18 cellular contexts compared by ENCODE assay signal in the genomic region with DNA sequence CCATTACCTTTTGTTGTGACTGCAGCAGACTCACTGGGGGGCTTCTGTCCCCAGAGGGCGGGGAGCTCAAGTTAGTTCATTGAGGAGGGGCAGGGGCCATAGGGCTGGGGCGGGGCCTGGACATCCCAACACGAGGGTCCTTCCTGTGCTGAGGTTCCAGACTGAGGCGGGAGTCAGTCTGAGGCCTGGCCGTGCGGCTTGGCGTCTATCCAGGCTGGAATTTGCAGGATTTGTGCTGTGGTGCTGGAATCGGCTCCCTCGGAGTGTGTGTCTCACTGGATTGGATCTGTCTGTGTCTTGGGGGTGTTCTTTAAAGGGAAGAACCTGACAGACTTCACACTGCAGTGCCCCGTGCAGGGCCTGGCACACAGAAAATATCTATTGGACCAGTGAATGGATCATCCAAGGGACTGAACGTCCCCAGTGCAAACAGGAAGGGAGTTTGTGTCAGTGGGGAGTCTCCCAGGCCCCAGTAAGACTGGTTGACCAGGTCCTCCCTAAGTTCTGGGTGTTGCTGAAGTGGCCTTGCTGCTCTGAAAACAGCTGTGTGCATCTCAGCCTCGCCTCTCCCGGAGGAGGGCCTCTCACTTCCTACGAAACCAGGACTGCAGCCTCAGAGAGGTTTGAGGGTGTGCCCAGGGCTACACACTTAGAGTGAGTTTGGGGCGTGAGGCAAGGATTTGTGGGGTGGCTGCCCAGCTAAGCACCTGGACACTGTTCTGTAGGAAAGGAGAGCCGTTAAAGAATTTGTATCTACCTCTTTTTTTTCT. TPM values are rescaled to one million over a fixed set of nuclear protein-coding genes. Genes with fewer than 3 reads are reported as not detected.
A peak's percentile ranks its signal among the peaks of the same experiment; 100 is the strongest.
DNase-seq lines count a peak whose midpoint lies in the region; ATAC-seq lines count a peak whose summit lies in the region.
"Had no signal": no experiment of that assay in that cellular context is flagged by ENCODE, and none has a peak within 500 bp of the region (broad histone marks: within the 10 kb centered on the region; RNA-seq: fewer than 3 reads in every experiment).

No MANE protein-coding gene starts in this region.

- no peaks in the 10 kb centered on the region for H3K4me1 Mint-ChIP-seq in activated naive CD4-positive, alpha-beta T cell treated with anti-CD3 and anti-CD28 coated beads for 36 hours (ENCODE audit: low read depth)
- H3K4me1 Mint-ChIP-seq: activated CD4-positive, alpha-beta T cell treated with anti-CD3 and anti-CD28 coated beads for 36 hours; activated naive CD8-positive, alpha-beta T cell treated with anti-CD3 and anti-CD28 coated beads, Interleukin-2, amount 10 ng/mL, durations not matched to agents 7 days and 5 days; CD14-positive monocyte had no signal

- CTCF ChIA-PET in activated naive CD4-positive, alpha-beta T cell treated with anti-CD3 and anti-CD28 coated beads for 36 hours (lab: Charles Lee): no interaction called here

- peak; percentile 50 for ATAC-seq in GM18867 (IDR thresholded peaks at IDR 0.05; ENCODE audit: unreplicated experiment)
- ATAC-seq in HG03432 (IDR thresholded peaks at IDR 0.05; ENCODE audit: unreplicated experiment): peak; percentile 63
- ATAC-seq in esophagus mucosa: peak; percentile 86
- ATAC-seq in sciatic nerve: peak; percentile 23
- ATAC-seq: activated CD4-positive, alpha-beta T cell treated with anti-CD3 and anti-CD28 coated beads for 36 hours had no signal

- H3K9me3 Mint-ChIP-seq in activated naive CD4-positive, alpha-beta T cell treated with anti-CD3 and anti-CD28 coated beads for 36 hours: no peaks in the 10 kb centered on the region
- H3K9me3 Mint-ChIP-seq: activated naive CD8-positive, alpha-beta T cell treated with anti-CD3 and anti-CD28 coated beads, Interleukin-2, amount 10 ng/mL, durations not matched to agents 7 days and 5 days had no signal

- intact Hi-C loops in sciatic nerve (cut with DNase I): no loop called here
- intact Hi-C loops in activated naive CD4-positive, alpha-beta T cell treated with anti-CD3 and anti-CD28 coated beads for 36 hours (cut with micrococcal nuclease): no loop called here

- no peaks in the 10 kb centered on the region for H3K36me3 Mint-ChIP-seq in activated naive CD4-positive, alpha-beta T cell treated with anti-CD3 and anti-CD28 coated beads for 36 hours (ENCODE audit: low read depth)
- H3K36me3 Mint-ChIP-seq: activated naive CD8-positive, alpha-beta T cell treated with anti-CD3 and anti-CD28 coated beads, Interleukin-2, amount 10 ng/mL, durations not matched to agents 7 days and 5 days; CD14-positive monocyte had no signal

- DNase-seq in sciatic nerve (ENCODE audit: low spot score): peak; percentile 49
- no peak for DNase-seq in NCI-H2227 (lab: John Stamatoyannopoulos, UW; ENCODE audit: unreplicated experiment)
- DNase-seq in midbrain (lab: John Stamatoyannopoulos, UW): no peak
- DNase-seq in iPS-NIHi7 (ENCODE audit: extremely low spot score): no peak
- DNase-seq in activated naive CD4-positive, alpha-beta T cell treated with anti-CD3 and anti-CD28 coated beads for 36 hours: no peak
- DNase-seq: activated CD4-positive, alpha-beta T cell treated with anti-CD3 and anti-CD28 coated beads for 36 hours; activated naive CD8-positive, alpha-beta T cell treated with anti-CD3 and anti-CD28 coated beads, Interleukin-2, amount 10 ng/mL, durations not matched to agents 7 days and 5 days; GOT3; head of caudate nucleus; NCI-H1694; NCI-H526; substantia nigra had no signal

- no peak overlapping the region for H3K4me3 Mint-ChIP-seq in activated naive CD4-positive, alpha-beta T cell treated with anti-CD3 and anti-CD28 coated beads for 36 hours
- H3K4me3 Mint-ChIP-seq: activated CD4-positive, alpha-beta T cell treated with anti-CD3 and anti-CD28 coated beads for 36 hours; activated naive CD8-positive, alpha-beta T cell treated with anti-CD3 and anti-CD28 coated beads, Interleukin-2, amount 10 ng/mL, durations not matched to agents 7 days and 5 days; CD14-positive monocyte had no signal

- no peak overlapping the region for H3K27ac Mint-ChIP-seq in activated naive CD4-positive, alpha-beta T cell treated with anti-CD3 and anti-CD28 coated beads for 36 hours
- H3K27ac Mint-ChIP-seq: activated CD4-positive, alpha-beta T cell treated with anti-CD3 and anti-CD28 coated beads for 36 hours; activated naive CD8-positive, alpha-beta T cell treated with anti-CD3 and anti-CD28 coated beads, Interleukin-2, amount 10 ng/mL, durations not matched to agents 7 days and 5 days; CD14-positive monocyte had no signal

- H3K27me3 Mint-ChIP-seq in activated naive CD4-positive, alpha-beta T cell treated with anti-CD3 and anti-CD28 coated beads for 36 hours (ENCODE audit: low read depth): no peaks in the 10 kb centered on the region
- H3K27me3 Mint-ChIP-seq: activated CD4-positive, alpha-beta T cell treated with anti-CD3 and anti-CD28 coated beads for 36 hours; activated naive CD8-positive, alpha-beta T cell treated with anti-CD3 and anti-CD28 coated beads, Interleukin-2, amount 10 ng/mL, durations not matched to agents 7 days and 5 days had no signal

RNA-seq across cellular contexts. Expression of a gene that starts 26.1 kb away (rescaled TPM):
- total RNA-seq in esophagus mucosa (not detected), sciatic nerve (not detected)
- total RNA-seq in activated naive CD4-positive, alpha-beta T cell treated with anti-CD3 and anti-CD28 coated beads for 36 hours: not detected
- total RNA-seq: activated CD4-positive, alpha-beta T cell treated with anti-CD3 and anti-CD28 coated beads for 36 hours; activated naive CD8-positive, alpha-beta T cell treated with anti-CD3 and anti-CD28 coated beads, Interleukin-2, amount 10 ng/mL, durations not matched to agents 7 days and 5 days; cerebellum; T-helper 2 cell treated with Interferon-gamma antibody and Interleukin-4, amounts not matched to agents 100 ng/mL and 5 ng/mL, for 36 hours had no signal

Comparison
In these comparisons a context has a peak if more than half of its experiments do, and no peak if none do; other contexts are left out.
1. ATAC-seq: peak in every context shown above with its lines; median percentile 86 in esophagus mucosa; 63 in HG03432; 50 in GM18867; 23 in sciatic nerve.